In genomic region chr3:147651107-147651506, GRCh38 we compare ENCODE assay signal across 17 cellular contexts.
DNase-seq lines count a peak whose midpoint lies in the region; ATAC-seq and TF ChIP-seq lines count a peak whose summit lies in the region.
"Had no signal": no experiment of that assay in that cellular context is flagged by ENCODE, and none has a peak within 500 bp of the region (broad histone marks: within the 10 kb centered on the region; RNA-seq: fewer than 3 reads in every experiment).

No MANE protein-coding gene starts in this region.

- H3K79me2 ChIP-seq in fibroblast of lung (ENCODE audit: control insufficient read depth, insufficient read depth, low read length) = no peaks in the 10 kb centered on the region
- no peaks in the 10 kb centered on the region for H3K79me2 ChIP-seq in osteoblast (ENCODE audit: insufficient read depth, low read length)

- H3K4me3 ChIP-seq in fibroblast of lung (replicated peaks in 1 of 4; ENCODE audit: control extremely low read depth in 1 of 4, insufficient read depth in 1 of 4, low read depth in 3 of 4, low read length in 4 of 4) (no peak overlapping the region), osteoblast (ENCODE audit: insufficient read depth, low read length) (no peak overlapping the region)

- H3K4me1 ChIP-seq in fibroblast of lung (ENCODE audit: control insufficient read depth, extremely low read depth, insufficient read depth, low read length) (peaks cover 3% of the 10 kb centered on the region), osteoblast (ENCODE audit: insufficient read depth, low read length) (peaks cover 43% of the 10 kb centered on the region)
- H3K4me1 ChIP-seq: Caco-2 had no signal

- H4K20me1 ChIP-seq in fibroblast of lung (ENCODE audit: control insufficient read depth, extremely low read depth, insufficient read depth, low read length) (no peaks in the 10 kb centered on the region), osteoblast (ENCODE audit: insufficient read depth, low read length) (no peaks in the 10 kb centered on the region)

- no peak overlapping the region for H3K9ac ChIP-seq in fibroblast of lung (ENCODE audit: insufficient read depth, low read length)

- H3K9me3 ChIP-seq in fibroblast of lung (ENCODE audit: control insufficient read depth, insufficient read depth, low read depth, low read length) (no peaks in the 10 kb centered on the region), osteoblast (ENCODE audit: low read depth, low read length) (no peaks in the 10 kb centered on the region)
- H3K9me3 ChIP-seq: Caco-2, neutrophil had no signal

- peak; percentile 36 for ATAC-seq in GM18520 (IDR thresholded peaks at IDR 0.05; ENCODE audit: unreplicated experiment)
- no peak for ATAC-seq in GM21723 (IDR thresholded peaks at IDR 0.05; ENCODE audit: unreplicated experiment)
- no peak for ATAC-seq in GM21576 (IDR thresholded peaks at IDR 0.05; ENCODE audit: unreplicated experiment)
- ATAC-seq in HG03342 (IDR thresholded peaks at IDR 0.05; ENCODE audit: unreplicated experiment) = no peak
- ATAC-seq in GM21529 (IDR thresholded peaks at IDR 0.05; ENCODE audit: unreplicated experiment) = no peak
- ATAC-seq: activated CD4-positive, CD25-positive, alpha-beta regulatory T cell treated with anti-CD3 and anti-CD28 coated beads, Interleukin-2, amount 50 U/mL, for 24 hours; sciatic nerve had no signal

- H3K27ac ChIP-seq in fibroblast of lung (ENCODE audit: insufficient read depth, low read length) = no peak overlapping the region
- no peak overlapping the region for H3K27ac ChIP-seq in osteoblast (ENCODE audit: low read depth, low read length)
- H3K27ac ChIP-seq: neutrophil had no signal

- no peak overlapping the region for H2AFZ ChIP-seq in fibroblast of lung (ENCODE audit: low read length)
- H2AFZ ChIP-seq in osteoblast (ENCODE audit: low read length) = no peak overlapping the region

- DNase-seq in SK-N-DZ (ENCODE audit: low spot score) (peak; percentile 23), fibroblast of lung (ENCODE audit: low read depth in 2 of 2) (peak in 1 of 2 donors; percentile 47), osteoblast (ENCODE audit: insufficient read length, low spot score, missing footprints) (no peak)
- DNase-seq: AML-193; Caco-2; effector memory CD4-positive, alpha-beta T cell; GDM1; Karpas-422; NCI-H1417 had no signal

- peak overlapping the region; percentile 21 for H3K4me2 ChIP-seq in fibroblast of lung (ENCODE audit: extremely low read depth, insufficient read depth, low read length)
- H3K4me2 ChIP-seq in osteoblast (ENCODE audit: insufficient read depth, low read length) = peak overlapping the region; percentile 4

- H3K27me3 ChIP-seq in fibroblast of lung (ENCODE audit: control insufficient read depth, insufficient read depth, low read length) (no peaks in the 10 kb centered on the region), osteoblast (ENCODE audit: insufficient read depth, low read length) (no peaks in the 10 kb centered on the region)
- H3K27me3 ChIP-seq: neutrophil had no signal

- H3K36me3 ChIP-seq in fibroblast of lung (ENCODE audit: control insufficient read depth, insufficient read depth, low read length) (no peaks in the 10 kb centered on the region), osteoblast (ENCODE audit: insufficient read depth, low read length) (no peaks in the 10 kb centered on the region)
- H3K36me3 ChIP-seq: neutrophil had no signal

- TF ChIP-seq CTCF in fibroblast of lung (conservative IDR thresholded peaks at IDR 0.05 in 1 of 2, IDR thresholded peaks at IDR 0.05 in 1 of 2; ENCODE audit: low read depth in 1 of 2, low read length in 2 of 2) (no peak), osteoblast (IDR thresholded peaks at IDR 0.05; ENCODE audit: extremely low read depth, low read depth, low read length) (no peak)
